Comparison of ENCODE assay signal across 23 cellular contexts in genomic region chr18:79242246-79242645, GRCh38.
DNase-seq lines count a peak whose midpoint lies in the region; ATAC-seq and TF ChIP-seq lines count a peak whose summit lies in the region.
"Had no signal": no experiment of that assay in that cellular context is flagged by ENCODE, and none has a peak within 500 bp of the region (broad histone marks: within the 10 kb centered on the region; RNA-seq: fewer than 3 reads in every experiment).

No MANE protein-coding gene starts in this region.

- peak overlapping the region; percentile 51 for H3K4me2 ChIP-seq in Loucy (ENCODE audit: low read depth, low read length, poor library complexity, severe bottlenecking)

- no peak overlapping the region for H2AFZ ChIP-seq in Loucy (ENCODE audit: low read length)

- no peak overlapping the region for H3K9ac ChIP-seq in Loucy (ENCODE audit: low read depth, low read length, poor library complexity, severe bottlenecking)

- H3K4me3 ChIP-seq in Loucy (ENCODE audit: low read length, poor library complexity, severe bottlenecking) = no peak overlapping the region
- H3K4me3 ChIP-seq: left ventricle myocardium inferior, prostate gland, SJCRH30, uterus had no signal

- peak; percentile 47 for DNase-seq in DMS79 (lab: John Stamatoyannopoulos, UW)
- DNase-seq in NCI-H69 (lab: John Stamatoyannopoulos, UW) = peak; percentile 80
- DNase-seq in fibroblast of peridontal ligament (ENCODE audit: extremely low read depth) = peak; percentile 1
- DNase-seq in osteocyte (ENCODE audit: extremely low spot score, unreplicated experiment) = no peak
- no peak for DNase-seq in effector CD4-positive, alpha-beta T cell
- no peak for DNase-seq in naive thymus-derived CD8-positive, alpha-beta T cell
- no peak for DNase-seq in foreskin melanocyte
- DNase-seq: activated CD4-positive, alpha-beta memory T cell treated with anti-CD3 and anti-CD28 coated beads, Interleukin-2, amount 10 ng/mL, durations not matched to agents 7 days and 5 days; activated CD8-positive, alpha-beta memory T cell treated with anti-CD3 and anti-CD28 coated beads, Interleukin-2, amount 50 U/mL, for 48 hours; central memory CD4-positive, alpha-beta T cell; Kasumi-1; left ventricle myocardium inferior; MV-4-11; stimulated activated CD8-positive, alpha-beta memory T cell treated with anti-CD3 and anti-CD28 coated beads, Interleukin-4, amount 100 ng/mL, for 48 hours; stimulated activated naive CD8-positive, alpha-beta T cell treated with anti-CD3 and anti-CD28 coated beads, Interleukin-15, amount 100 ng/mL, for 72 hours; T-cell; uterus had no signal

- H3K4me1 Mint-ChIP-seq in osteocyte (ENCODE audit: unreplicated experiment) = peaks cover 6% of the 10 kb centered on the region
- peaks cover 7 to 19% (median 12%) of the 10 kb centered on the region in 4 donors for H3K4me1 Mint-ChIP-seq in naive thymus-derived CD8-positive, alpha-beta T cell

- no peak for ATAC-seq in naive thymus-derived CD8-positive, alpha-beta T cell
- ATAC-seq: activated naive CD4-positive, alpha-beta T cell treated with anti-CD3 and anti-CD28 coated beads, Interleukin-2, amount 50 U/mL, for 72 hours; activated T-helper 17 cell treated with anti-CD3 and anti-CD28 coated beads, Interleukin-2, amount 50 U/mL, for 72 hours; stimulated activated naive CD8-positive, alpha-beta T cell treated with anti-CD3 and anti-CD28 coated beads, Interleukin-15, amount 100 ng/mL, for 72 hours; T-cell had no signal

- H3K9me3 ChIP-seq in Loucy (ENCODE audit: insufficient read depth, low read depth, low read length) = no peaks in the 10 kb centered on the region
- H3K9me3 ChIP-seq: left ventricle myocardium inferior, prostate gland, SJCRH30, uterus had no signal

- POLR2A ChIA-PET in naive thymus-derived CD8-positive, alpha-beta T cell (lab: Charles Lee) = no interaction called here

- H3F3A ChIP-seq in Loucy (ENCODE audit: low read depth) = no peaks in the 10 kb centered on the region

- TF ChIP-seq CTCF in Loucy (conservative IDR thresholded peaks at IDR 0.05; ENCODE audit: low read length) (no peak), osteocyte (IDR thresholded peaks at IDR 0.05) (no peak)

- no peaks in the 10 kb centered on the region for H3K79me2 ChIP-seq in Loucy (ENCODE audit: insufficient read depth, low read length)

- H3K9me3 Mint-ChIP-seq in osteocyte (ENCODE audit: unreplicated experiment) = no peaks in the 10 kb centered on the region
- no peaks in the 10 kb centered on the region for H3K9me3 Mint-ChIP-seq in naive thymus-derived CD8-positive, alpha-beta T cell
- H3K9me3 Mint-ChIP-seq: activated CD4-positive, alpha-beta memory T cell treated with anti-CD3 and anti-CD28 coated beads, Interleukin-2, amount 10 ng/mL, durations not matched to agents 7 days and 5 days; activated naive CD4-positive, alpha-beta T cell treated with anti-CD3 and anti-CD28 coated beads, Interleukin-2, amount 50 U/mL, for 72 hours; activated T-helper 17 cell treated with anti-CD3 and anti-CD28 coated beads, Interleukin-2, amount 50 U/mL, for 72 hours; dendritic cell treated with granulocyte-macrophage colony-stimulating factor and Interleukin-4, amounts not matched to agents 40 ng/mL and 50 ng/mL, for 4 days; stimulated activated naive CD8-positive, alpha-beta T cell treated with anti-CD3 and anti-CD28 coated beads, Interleukin-15, amount 100 ng/mL, for 72 hours; T-cell had no signal

- no peaks in the 10 kb centered on the region for H3K9me2 ChIP-seq in Loucy (replicated peaks; ENCODE audit: low read depth, low read length)

- H3K4me3 Mint-ChIP-seq in osteocyte (ENCODE audit: unreplicated experiment) = no peak overlapping the region
- no peak overlapping the region for H3K4me3 Mint-ChIP-seq in naive thymus-derived CD8-positive, alpha-beta T cell
- H3K4me3 Mint-ChIP-seq: activated CD4-positive, alpha-beta memory T cell treated with anti-CD3 and anti-CD28 coated beads, Interleukin-2, amount 10 ng/mL, durations not matched to agents 7 days and 5 days; activated T-helper 17 cell treated with anti-CD3 and anti-CD28 coated beads, Interleukin-2, amount 50 U/mL, for 72 hours; dendritic cell treated with granulocyte-macrophage colony-stimulating factor and Interleukin-4, amounts not matched to agents 40 ng/mL and 50 ng/mL, for 4 days; stimulated activated naive CD8-positive, alpha-beta T cell treated with anti-CD3 and anti-CD28 coated beads, Interleukin-15, amount 100 ng/mL, for 72 hours; T-cell had no signal

- H3K4me1 ChIP-seq in Loucy (ENCODE audit: insufficient read depth, low read length, poor library complexity, severe bottlenecking) = peaks cover 15% of the 10 kb centered on the region
- H3K4me1 ChIP-seq: prostate gland, SJCRH30, uterus had no signal

- H3K27me3 Mint-ChIP-seq in osteocyte (ENCODE audit: unreplicated experiment) = no peaks in the 10 kb centered on the region
- no peaks in the 10 kb centered on the region for H3K27me3 Mint-ChIP-seq in naive thymus-derived CD8-positive, alpha-beta T cell
- H3K27me3 Mint-ChIP-seq: activated CD4-positive, alpha-beta memory T cell treated with anti-CD3 and anti-CD28 coated beads, Interleukin-2, amount 10 ng/mL, durations not matched to agents 7 days and 5 days; activated T-helper 17 cell treated with anti-CD3 and anti-CD28 coated beads, Interleukin-2, amount 50 U/mL, for 72 hours; dendritic cell treated with granulocyte-macrophage colony-stimulating factor and Interleukin-4, amounts not matched to agents 40 ng/mL and 50 ng/mL, for 4 days; stimulated activated naive CD8-positive, alpha-beta T cell treated with anti-CD3 and anti-CD28 coated beads, Interleukin-15, amount 100 ng/mL, for 72 hours; T-cell had no signal

- H3K36me3 Mint-ChIP-seq in osteocyte (ENCODE audit: unreplicated experiment) = no peaks in the 10 kb centered on the region
- peaks cover 0 to 9% (median 0%) of the 10 kb centered on the region in 3 donors for H3K36me3 Mint-ChIP-seq in naive thymus-derived CD8-positive, alpha-beta T cell
- H3K36me3 Mint-ChIP-seq: activated naive CD4-positive, alpha-beta T cell treated with anti-CD3 and anti-CD28 coated beads, Interleukin-2, amount 50 U/mL, for 72 hours had no signal

- no peaks in the 10 kb centered on the region for H3K27me3 ChIP-seq in Loucy (ENCODE audit: insufficient read depth, low read length, poor library complexity, severe bottlenecking)
- H3K27me3 ChIP-seq: SJCRH30, uterus had no signal

- H3K27ac Mint-ChIP-seq in osteocyte (ENCODE audit: unreplicated experiment) = no peak overlapping the region
- no peak overlapping the region for H3K27ac Mint-ChIP-seq in naive thymus-derived CD8-positive, alpha-beta T cell
- H3K27ac Mint-ChIP-seq: activated CD4-positive, alpha-beta memory T cell treated with anti-CD3 and anti-CD28 coated beads, Interleukin-2, amount 10 ng/mL, durations not matched to agents 7 days and 5 days; activated naive CD4-positive, alpha-beta T cell treated with anti-CD3 and anti-CD28 coated beads, Interleukin-2, amount 50 U/mL, for 72 hours; activated T-helper 17 cell treated with anti-CD3 and anti-CD28 coated beads, Interleukin-2, amount 50 U/mL, for 72 hours; dendritic cell treated with granulocyte-macrophage colony-stimulating factor and Interleukin-4, amounts not matched to agents 40 ng/mL and 50 ng/mL, for 4 days; stimulated activated naive CD8-positive, alpha-beta T cell treated with anti-CD3 and anti-CD28 coated beads, Interleukin-15, amount 100 ng/mL, for 72 hours; T-cell had no signal

- no peaks in the 10 kb centered on the region for H3K36me3 ChIP-seq in Loucy (ENCODE audit: insufficient read depth, low read length)
- H3K36me3 ChIP-seq: prostate gland, SJCRH30, uterus had no signal

- H4K20me1 ChIP-seq in Loucy (ENCODE audit: insufficient read depth, low read length, poor library complexity, severe bottlenecking) = peaks cover 35% of the 10 kb centered on the region

Comparison
In these comparisons a context has a peak if more than half of its experiments do, and no peak if none do; other contexts are left out.
1. DNase-seq: peak in DMS79 (single experiment), NCI-H69 (single experiment) and fibroblast of peridontal ligament (single experiment); none in osteocyte (single experiment), effector CD4-positive, alpha-beta T cell (single experiment), naive thymus-derived CD8-positive, alpha-beta T cell (0 of 10) and foreskin melanocyte (single experiment).